Comparison of ENCODE assay signal across 17 cellular contexts in genomic region chr12:45401008-45401407, GRCh38.
DNase-seq lines count a peak whose midpoint lies in the region; ATAC-seq, FAIRE-seq and TF ChIP-seq lines count a peak whose summit lies in the region.
"Had no signal": no experiment of that assay in that cellular context is flagged by ENCODE, and none has a peak within 500 bp of the region (broad histone marks: within the 10 kb centered on the region; RNA-seq: fewer than 3 reads in every experiment).

No MANE protein-coding gene starts in this region.

- H2AFZ ChIP-seq in HepG2 (ENCODE audit: low read length) = no peak overlapping the region

- no peaks in the 10 kb centered on the region for H3K79me2 ChIP-seq in HepG2 (ENCODE audit: insufficient read depth, low read length)

- TF ChIP-seq CTCF in VCaP (conservative IDR thresholded peaks at IDR 0.05) (no peak), pancreas (IDR thresholded peaks at IDR 0.05) (no peak), HepG2 (CRISPR knock-in tag; IDR thresholded peaks at IDR 0.05) (no peak)

- intact Hi-C loops in pancreas (cut with DNase I) = no loop called here
- intact Hi-C loops in HepG2 (cut with micrococcal nuclease; ENCODE audit: unreplicated experiment) = no loop called here

- no peak for TF ChIP-seq RAD21 in HepG2 (CRISPR knock-in tag; IDR thresholded peaks at IDR 0.05)

- in situ Hi-C loops in HepG2 (cut with HindIII; ENCODE audit: extremely low pct_ligation_motif_present, low pct_unique_long_range_greater_than_20kb) = no loop called here

- POLR2A ChIA-PET in HepG2 (lab: Yijun Ruan, JAX) = no interaction called here

- H3K4me3 ChIP-seq in pancreas = no peak overlapping the region
- H3K4me3 ChIP-seq in HepG2 (replicated peaks in 1 of 3; ENCODE audit: insufficient read depth in 1 of 3, low read depth in 2 of 3, low read length in 3 of 3) = no peak overlapping the region
- H3K4me3 ChIP-seq: SJCRH30 had no signal

- no peaks in the 10 kb centered on the region for H3K4me1 ChIP-seq in pancreas
- no peaks in the 10 kb centered on the region for H3K4me1 ChIP-seq in HepG2 (ENCODE audit: insufficient read depth, low read length)
- H3K4me1 ChIP-seq: SJCRH30 had no signal

- H3K9me3 ChIP-seq in pancreas = no peaks in the 10 kb centered on the region
- no peaks in the 10 kb centered on the region for H3K9me3 ChIP-seq in HepG2 (ENCODE audit: low read length)

- peak; percentile 43 to 88 (median 70) for ATAC-seq in pancreas
- ATAC-seq in HepG2 = no peak

- no TSS peak for BruUV-seq in HepG2 (replicated peaks; lab: Mats Ljungman, UMichigan)

- no peak overlapping the region for H3K9ac ChIP-seq in HepG2 (ENCODE audit: insufficient read depth, low read depth, low read length)

- no peak overlapping the region for H3K4me2 ChIP-seq in HepG2 (ENCODE audit: low read depth, low read length)

- no peaks in the 10 kb centered on the region for H4K20me1 ChIP-seq in HepG2 (ENCODE audit: insufficient read depth, low read length)

- H3K27ac ChIP-seq in VCaP = peak overlapping the region; percentile 65
- no peak overlapping the region for H3K27ac ChIP-seq in pancreas
- no peak overlapping the region for H3K27ac ChIP-seq in HepG2 (ENCODE audit: extremely low read length, insufficient read depth, low read length)
- H3K27ac ChIP-seq: SJCRH30 had no signal

- no peak for TF ChIP-seq POLR2A in HepG2 (IDR thresholded peaks at IDR 0.05; ENCODE audit: insufficient read depth in 1 of 2, low read depth in 2 of 2, low read length in 2 of 2)

- H3K27me3 ChIP-seq in pancreas = no peaks in the 10 kb centered on the region
- H3K27me3 ChIP-seq in HepG2 (ENCODE audit: control insufficient read depth in 1 of 2, insufficient read depth in 2 of 2, low read length in 2 of 2) = no peaks in the 10 kb centered on the region
- H3K27me3 ChIP-seq: SJCRH30 had no signal

- CTCF ChIA-PET in HepG2 (lab: Yijun Ruan, JAX; ENCODE audit: low intra/inter-chr PET ratio, low total read pairs) = no interaction called here

- TF ChIP-seq EP300 in HepG2 (IDR thresholded peaks at IDR 0.05; ENCODE audit: low read depth in 2 of 2, low read length in 2 of 2) = no peak
- no peak for TF ChIP-seq EP300 in HepG2 (CRISPR knock-in tag; IDR thresholded peaks at IDR 0.05; ENCODE audit: borderline replicate concordance)

- no peaks in the 10 kb centered on the region for H3K36me3 ChIP-seq in pancreas
- peaks cover 4 to 36% of the 10 kb centered on the region in 2 experiments; a peak in 3 of 5 replicates for H3K36me3 ChIP-seq in HepG2 (replicated peaks in 1 of 2; ENCODE audit: control insufficient read depth in 1 of 2, insufficient read depth in 2 of 2, low read length in 2 of 2)

- 33 to 54% methylated on average over 2 of the region's 2 CpGs for WGBS in pancreas, 2 donors
- 92% methylated on average over 2 of the region's 2 CpGs for WGBS in HepG2 (ENCODE audit: low lambda C conversion rate)

- no peak for FAIRE-seq in pancreas (lab: Jason Lieb, UNC)
- no peak for FAIRE-seq in HepG2 (lab: Jason Lieb, UNC)
- FAIRE-seq: GM12892, H1 had no signal

- DNase-seq in NCI-H1436 (lab: John Stamatoyannopoulos, UW) (peak; percentile 34), NCI-H1436 treated with DMSO at 0.1 percent for 48 hours (lab: John Stamatoyannopoulos, UW) (no peak), NCI-H1092 treated with DMSO at 0.1 percent for 48 hours (lab: John Stamatoyannopoulos, UW) (peak; percentile 91), pancreas (no peak), EL (no peak), HepG2 (ENCODE audit: low spot score) (no peak)
- no peak for DNase-seq in activated CD4-positive, alpha-beta T cell treated with anti-CD3 and anti-CD28 coated beads for 4 hours
- DNase-seq: CD4-positive, alpha-beta memory T cell; KBM-7; NCI-H187 treated with DMSO at 0.1 percent for 48 hours; NCI-H345; NCI-H526 treated with DMSO at 0.1 percent for 48 hours; OCI-M1; SJCRH30 had no signal

TF ChIP-seq in HepG2, 621 proteins besides CTCF, POLR2A, EP300 and RAD21 (continues in another document):
- no peak for TF ChIP-seq PATZ1 (CRISPR knock-in tag; IDR thresholded peaks at IDR 0.05)
- no peak for TF ChIP-seq ZSCAN20 (CRISPR knock-in tag; IDR thresholded peaks at IDR 0.05; ENCODE audit: borderline replicate concordance)
- no peak for TF ChIP-seq SETDB1 (CRISPR knock-in tag; IDR thresholded peaks at IDR 0.05; ENCODE audit: borderline replicate concordance)
- TF ChIP-seq ZSCAN9 (CRISPR knock-in tag; IDR thresholded peaks at IDR 0.05; ENCODE audit: borderline replicate concordance) = no peak
- TF ChIP-seq, protein P1, sequence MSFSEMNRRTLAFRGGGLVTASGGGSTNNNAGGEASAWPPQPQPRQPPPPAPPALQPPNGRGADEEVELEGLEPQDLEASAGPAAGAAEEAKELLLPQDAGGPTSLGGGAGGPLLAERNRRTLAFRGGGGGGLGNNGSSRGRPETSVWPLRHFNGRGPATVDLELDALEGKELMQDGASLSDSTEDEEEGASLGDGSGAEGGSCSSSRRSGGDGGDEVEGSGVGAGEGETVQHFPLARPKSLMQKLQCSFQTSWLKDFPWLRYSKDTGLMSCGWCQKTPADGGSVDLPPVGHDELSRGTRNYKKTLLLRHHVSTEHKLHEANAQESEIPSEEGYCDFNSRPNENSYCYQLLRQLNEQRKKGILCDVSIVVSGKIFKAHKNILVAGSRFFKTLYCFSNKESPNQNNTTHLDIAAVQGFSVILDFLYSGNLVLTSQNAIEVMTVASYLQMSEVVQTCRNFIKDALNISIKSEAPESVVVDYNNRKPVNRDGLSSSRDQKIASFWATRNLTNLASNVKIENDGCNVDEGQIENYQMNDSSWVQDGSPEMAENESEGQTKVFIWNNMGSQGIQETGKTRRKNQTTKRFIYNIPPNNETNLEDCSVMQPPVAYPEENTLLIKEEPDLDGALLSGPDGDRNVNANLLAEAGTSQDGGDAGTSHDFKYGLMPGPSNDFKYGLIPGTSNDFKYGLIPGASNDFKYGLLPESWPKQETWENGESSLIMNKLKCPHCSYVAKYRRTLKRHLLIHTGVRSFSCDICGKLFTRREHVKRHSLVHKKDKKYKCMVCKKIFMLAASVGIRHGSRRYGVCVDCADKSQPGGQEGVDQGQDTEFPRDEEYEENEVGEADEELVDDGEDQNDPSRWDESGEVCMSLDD (CRISPR knock-in tag; IDR thresholded peaks at IDR 0.05; ENCODE audit: borderline replicate concordance) = no peak
- TF ChIP-seq POLR2AphosphoS5 (IDR thresholded peaks at IDR 0.05; ENCODE audit: low read depth, low read length) = no peak
- no peak for TF ChIP-seq ELF1 (CRISPR knock-in tag; IDR thresholded peaks at IDR 0.05)
- no peak for TF ChIP-seq GATA4 (IDR thresholded peaks at IDR 0.05; ENCODE audit: borderline replicate concordance, low read depth)
- no peak for TF ChIP-seq ZNF552 (CRISPR knock-in tag; IDR thresholded peaks at IDR 0.05; ENCODE audit: borderline replicate concordance)
- TF ChIP-seq ZNF766 (CRISPR knock-in tag; IDR thresholded peaks at IDR 0.05; ENCODE audit: borderline replicate concordance) = no peak
- TF ChIP-seq NCOA5 (CRISPR knock-in tag; IDR thresholded peaks at IDR 0.05) = no peak
- TF ChIP-seq, protein P2, sequence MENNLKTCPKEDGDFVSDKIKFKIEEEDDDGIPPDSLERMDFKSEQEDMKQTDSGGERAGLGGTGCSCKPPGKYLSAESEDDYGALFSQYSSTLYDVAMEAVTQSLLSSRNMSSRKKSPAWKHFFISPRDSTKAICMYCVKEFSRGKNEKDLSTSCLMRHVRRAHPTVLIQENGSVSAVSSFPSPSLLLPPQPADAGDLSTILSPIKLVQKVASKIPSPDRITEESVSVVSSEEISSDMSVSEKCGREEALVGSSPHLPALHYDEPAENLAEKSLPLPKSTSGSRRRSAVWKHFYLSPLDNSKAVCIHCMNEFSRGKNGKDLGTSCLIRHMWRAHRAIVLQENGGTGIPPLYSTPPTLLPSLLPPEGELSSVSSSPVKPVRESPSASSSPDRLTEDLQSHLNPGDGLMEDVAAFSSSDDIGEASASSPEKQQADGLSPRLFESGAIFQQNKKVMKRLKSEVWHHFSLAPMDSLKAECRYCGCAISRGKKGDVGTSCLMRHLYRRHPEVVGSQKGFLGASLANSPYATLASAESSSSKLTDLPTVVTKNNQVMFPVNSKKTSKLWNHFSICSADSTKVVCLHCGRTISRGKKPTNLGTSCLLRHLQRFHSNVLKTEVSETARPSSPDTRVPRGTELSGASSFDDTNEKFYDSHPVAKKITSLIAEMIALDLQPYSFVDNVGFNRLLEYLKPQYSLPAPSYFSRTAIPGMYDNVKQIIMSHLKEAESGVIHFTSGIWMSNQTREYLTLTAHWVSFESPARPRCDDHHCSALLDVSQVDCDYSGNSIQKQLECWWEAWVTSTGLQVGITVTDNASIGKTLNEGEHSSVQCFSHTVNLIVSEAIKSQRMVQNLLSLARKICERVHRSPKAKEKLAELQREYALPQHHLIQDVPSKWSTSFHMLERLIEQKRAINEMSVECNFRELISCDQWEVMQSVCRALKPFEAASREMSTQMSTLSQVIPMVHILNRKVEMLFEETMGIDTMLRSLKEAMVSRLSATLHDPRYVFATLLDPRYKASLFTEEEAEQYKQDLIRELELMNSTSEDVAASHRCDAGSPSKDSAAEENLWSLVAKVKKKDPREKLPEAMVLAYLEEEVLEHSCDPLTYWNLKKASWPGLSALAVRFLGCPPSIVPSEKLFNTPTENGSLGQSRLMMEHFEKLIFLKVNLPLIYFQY (CRISPR knock-in tag; IDR thresholded peaks at IDR 0.05; ENCODE audit: borderline replicate concordance) = no peak
- no peak for TF ChIP-seq CHD4 (IDR thresholded peaks at IDR 0.05; ENCODE audit: borderline replicate concordance, low read length)
- TF ChIP-seq NKX3-1 (CRISPR knock-in tag; IDR thresholded peaks at IDR 0.05) = no peak
- no peak for TF ChIP-seq FOSL1 (CRISPR knock-in tag; IDR thresholded peaks at IDR 0.05; ENCODE audit: borderline replicate concordance)
- no peak for TF ChIP-seq SSRP1 (CRISPR knock-in tag; IDR thresholded peaks at IDR 0.05)
- no peak for TF ChIP-seq NFE2 (CRISPR knock-in tag; IDR thresholded peaks at IDR 0.05)

Comparison
In these comparisons a context has a peak if more than half of its experiments do, and no peak if none do; other contexts are left out.
1. DNase-seq: peak in NCI-H1436 (single experiment) and NCI-H1092 treated with DMSO at 0.1 percent for 48 hours (single experiment); none in NCI-H1436 treated with DMSO at 0.1 percent for 48 hours (single experiment), pancreas (0 of 6), EL (single experiment), HepG2 (single experiment) and activated CD4-positive, alpha-beta T cell treated with anti-CD3 and anti-CD28 coated beads for 4 hours (0 of 2).